Comparison of ENCODE assay signal across 9 cellular contexts in genomic region chr9:2053883-2054845, GRCh38. TPM values are rescaled to one million over a fixed set of nuclear protein-coding genes. Genes with fewer than 3 reads are reported as not detected.
DNase-seq lines count a peak whose midpoint lies in the region; ATAC-seq and TF ChIP-seq lines count a peak whose summit lies in the region.
"Had no signal": no experiment of that assay in that cellular context is flagged by ENCODE, and none has a peak within 500 bp of the region (broad histone marks: within the 10 kb centered on the region; RNA-seq: fewer than 3 reads in every experiment).

No MANE protein-coding gene starts in this region.

- H3K27ac ChIP-seq in lower lobe of right lung (peak overlapping the region; percentile 25), WERI-Rb-1 (no peak overlapping the region)
- H3K27ac ChIP-seq: HL-60 had no signal

- intact Hi-C loops in lower lobe of right lung (cut with DNase I) = no loop called here

- H3K9me3 ChIP-seq in lower lobe of right lung (no peaks in the 10 kb centered on the region), WERI-Rb-1 (ENCODE audit: severe bottlenecking) (no peaks in the 10 kb centered on the region)

- H3K27me3 ChIP-seq in lower lobe of right lung (ENCODE audit: low read depth) (no peaks in the 10 kb centered on the region), WERI-Rb-1 (ENCODE audit: insufficient read depth, low read depth, severe bottlenecking) (no peaks in the 10 kb centered on the region)

- DNase-seq in Caki2 (ENCODE audit: low read depth) (peak; percentile 2), M059J (ENCODE audit: low read depth) (peak; percentile 91), lower lobe of right lung (no peak), WERI-Rb-1 (no peak), DMS 273 (lab: John Stamatoyannopoulos, UW; ENCODE audit: unreplicated experiment) (no peak)
- DNase-seq in activated naive CD4-positive, alpha-beta T cell treated with anti-CD3 and anti-CD28 coated beads, Interleukin-2, amount 50 U/mL, for 16 hours = peak; percentile 47
- peak; percentile 44 for DNase-seq in stimulated activated CD8-positive, alpha-beta memory T cell treated with anti-CD3 and anti-CD28 coated beads, Interleukin-4, amount 100 ng/mL, for 24 hours (ENCODE audit: low read depth)

- in situ Hi-C loops in Caki2 (cut with HindIII; ENCODE audit: low pct_unique_long_range_greater_than_20kb, low sequenced_read_pairs) = no loop called here

- H3K36me3 ChIP-seq in lower lobe of right lung (peaks cover 63% of the 10 kb centered on the region), WERI-Rb-1 (peaks cover 24% of the 10 kb centered on the region)

- H3K4me1 ChIP-seq in lower lobe of right lung = peaks cover 11% of the 10 kb centered on the region

- H3K4me3 ChIP-seq in lower lobe of right lung = no peak overlapping the region
- H3K4me3 ChIP-seq in WERI-Rb-1 (ENCODE audit: low read depth, low read length) = no peak overlapping the region

- no peak for TF ChIP-seq CTCF in lower lobe of right lung (IDR thresholded peaks at IDR 0.05)
- TF ChIP-seq CTCF in WERI-Rb-1 (IDR thresholded peaks at IDR 0.05; ENCODE audit: low read depth, low read length) = no peak

- ATAC-seq in GM21515 (IDR thresholded peaks at IDR 0.05; ENCODE audit: unreplicated experiment) (peak; percentile 93), lower lobe of right lung (peak; percentile 61 to 64)

RNA-seq across cellular contexts. Expression of gene SMARCA2, which starts 39.0 kb away (rescaled TPM):
- 11.5 and 20.8 TPM in 2 replicates for total RNA-seq in Caki2 (2014; rRNA removed; shearing (Covaris generic); ENCODE audit: low replicate concordance)
- total RNA-seq in M059J (2014; rRNA removed; shearing (Covaris generic)) = 62.0 and 75.0 TPM in 2 replicates
- total RNA-seq in lower lobe of right lung = 147 TPM

Comparison
In these comparisons a context has a peak if more than half of its experiments do, and no peak if none do; other contexts are left out.
1. DNase-seq: peak in Caki2 (single experiment), M059J (single experiment), activated naive CD4-positive, alpha-beta T cell treated with anti-CD3 and anti-CD28 coated beads, Interleukin-2, amount 50 U/mL, for 16 hours (single experiment) and stimulated activated CD8-positive, alpha-beta memory T cell treated with anti-CD3 and anti-CD28 coated beads, Interleukin-4, amount 100 ng/mL, for 24 hours (single experiment); none in lower lobe of right lung (single experiment), WERI-Rb-1 (single experiment) and DMS 273 (single experiment).